ENCODE assay signal across 30 cellular contexts in the genomic region with DNA sequence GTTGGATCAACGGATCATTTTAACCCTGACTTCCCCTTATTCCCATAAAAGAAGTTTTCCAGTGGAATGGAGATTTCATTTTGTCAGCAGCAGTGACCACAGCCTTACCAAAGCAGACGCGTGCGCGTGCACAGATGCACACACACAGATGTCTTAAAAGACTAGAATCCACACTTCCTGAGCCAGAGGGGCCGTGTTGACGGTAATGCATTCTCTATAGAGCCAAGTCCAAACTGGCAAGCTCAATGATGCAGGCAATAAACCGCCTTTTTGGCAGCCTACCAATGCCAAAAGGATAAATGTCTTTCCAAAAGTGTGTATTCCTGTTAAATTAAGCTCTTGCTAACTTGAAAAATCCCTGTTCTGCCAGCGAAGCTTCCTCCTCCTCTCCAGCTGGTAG. TPM values are rescaled to one million over a fixed set of nuclear protein-coding genes. Genes with fewer than 3 reads are reported as not detected.
DNase-seq lines count a peak whose midpoint lies in the region; ATAC-seq and TF ChIP-seq lines count a peak whose summit lies in the region.
"Had no signal": no experiment of that assay in that cellular context is flagged by ENCODE, and none has a peak within 500 bp of the region (broad histone marks: within the 10 kb centered on the region; RNA-seq: fewer than 3 reads in every experiment).

No MANE protein-coding gene starts in this region.

- H3K4me2 ChIP-seq in IMR-90 (ENCODE audit: low read depth, low read length) = no peak overlapping the region

- H2BK20ac ChIP-seq in IMR-90 (ENCODE audit: low read depth, low read length) = 0 out of 2 replicates have a peak overlapping the region, but pooled peaks have one; percentile 9

- peak overlapping the region; percentile 33 for H2AK5ac ChIP-seq in IMR-90 (ENCODE audit: low read depth, low read length)

- no peak overlapping the region for H3K14ac ChIP-seq in IMR-90 (replicated peaks; ENCODE audit: low read depth, low read length)

- H3K4ac ChIP-seq in IMR-90 (ENCODE audit: low read depth, low read length) = 0 out of 2 replicates have a peak overlapping the region, but pooled peaks have one; percentile 10

- H3K4me3 ChIP-seq in IMR-90 (ENCODE audit: insufficient read depth, low read depth, low read length) = no peak overlapping the region
- no peak overlapping the region for H3K4me3 ChIP-seq in SJCRH30
- H3K4me3 ChIP-seq: coronary artery, tibial artery had no signal

- no peak overlapping the region for H3K4me3 Mint-ChIP-seq in brain
- H3K4me3 Mint-ChIP-seq: activated T-cell treated with anti-CD3 and anti-CD28 coated beads, Interleukin-2, amount 50 U/mL, for 4 hours; CD8-positive, alpha-beta T cell; effector memory CD8-positive, alpha-beta T cell; mesothelial cell of epicardium; naive thymus-derived CD4-positive, alpha-beta T cell; stimulated activated naive CD8-positive, alpha-beta T cell treated with anti-CD3 and anti-CD28 coated beads, Interleukin-15, Interleukin-2, amounts not matched to agents 100 ng/mL and 50 ng/mL, for 24 hours had no signal

- no peak overlapping the region for H2AK9ac ChIP-seq in IMR-90 (replicated peaks; ENCODE audit: low read depth, low read length, poor library complexity)

- H3K4me1 Mint-ChIP-seq in brain = peaks cover 35% of the 10 kb centered on the region
- H3K4me1 Mint-ChIP-seq: mesothelial cell of epicardium; naive thymus-derived CD4-positive, alpha-beta T cell had no signal

- no TSS peak for BruUV-seq in IMR-90 (replicated peaks; lab: Mats Ljungman, UMichigan)

- H3K36me3 ChIP-seq in IMR-90 (ENCODE audit: control insufficient read depth, insufficient read depth, low read length) (peaks cover 2% of the 10 kb centered on the region; the same call in 1 of the 2 replicates), SJCRH30 (no peaks in the 10 kb centered on the region)
- H3K36me3 ChIP-seq: tibial artery had no signal

- no peak overlapping the region; the same call in 1 of the 2 replicates for H3K9ac ChIP-seq in IMR-90 (ENCODE audit: low read depth, low read length)

- no peak overlapping the region for H4K5ac ChIP-seq in IMR-90 (ENCODE audit: low read depth, low read length)

- TF ChIP-seq RAD21 in IMR-90 (IDR thresholded peaks at IDR 0.05; ENCODE audit: low read length) = no peak

- H3K27ac Mint-ChIP-seq in brain = peak overlapping the region in 3 of 5 experiments; percentile 63 to 89 (median 89)
- H3K27ac Mint-ChIP-seq: CD8-positive, alpha-beta T cell; effector memory CD8-positive, alpha-beta T cell; mesothelial cell of epicardium; naive thymus-derived CD4-positive, alpha-beta T cell; stimulated activated naive CD8-positive, alpha-beta T cell treated with anti-CD3 and anti-CD28 coated beads, Interleukin-15, Interleukin-2, amounts not matched to agents 100 ng/mL and 50 ng/mL, for 24 hours had no signal

- dilution Hi-C loops in IMR-90 (cut with HindIII; ENCODE audit: low sequenced_read_pairs, unreplicated experiment) = no loop called here

- H3K79me1 ChIP-seq in IMR-90 (ENCODE audit: low read depth in 1 of 2, low read length in 2 of 2) = no peaks in the 10 kb centered on the region

- CTCF ChIA-PET in IMR-90 (lab: Yijun Ruan, JAX) = no interaction called here

- H3K9me1 ChIP-seq in IMR-90 (ENCODE audit: insufficient read depth, low read length) = 0 out of 2 replicates have a peak, but pooled peaks cover 2% of the 10 kb centered on the region

- in situ Hi-C loops in IMR-90 (cut with MboI; ENCODE audit: low sequenced_read_pairs) = no loop called here

- POLR2A ChIA-PET in IMR-90 (lab: Charles Lee; ENCODE audit: unreplicated experiment) = no interaction called here

- 0 out of 2 replicates have a peak overlapping the region, but pooled peaks have one; percentile 32 for H3K18ac ChIP-seq in IMR-90 (ENCODE audit: low read depth, low read length)

- 0 out of 2 replicates have a peak overlapping the region, but pooled peaks have one; percentile 64 for H2BK120ac ChIP-seq in IMR-90 (ENCODE audit: low read depth, low read length)

- TF ChIP-seq CTCF in IMR-90 (conservative IDR thresholded peaks at IDR 0.05; ENCODE audit: low read depth, low read length) (no peak), brain (conservative IDR thresholded peaks at IDR 0.05) (no peak)

- H3K36me3 Mint-ChIP-seq in brain = peaks cover 83% of the 10 kb centered on the region
- H3K36me3 Mint-ChIP-seq: CD8-positive, alpha-beta T cell had no signal

- peaks cover 5 to 20% (median 11%) of the 10 kb centered on the region in 5 experiments for H3K9me3 Mint-ChIP-seq in brain
- H3K9me3 Mint-ChIP-seq: activated T-cell treated with anti-CD3 and anti-CD28 coated beads, Interleukin-2, amount 50 U/mL, for 4 hours; CD8-positive, alpha-beta T cell; effector memory CD8-positive, alpha-beta T cell; stimulated activated naive CD8-positive, alpha-beta T cell treated with anti-CD3 and anti-CD28 coated beads, Interleukin-15, Interleukin-2, amounts not matched to agents 100 ng/mL and 50 ng/mL, for 24 hours had no signal

- H3K9me3 ChIP-seq in IMR-90 (ENCODE audit: control insufficient read depth, insufficient read depth, low read length) (peaks cover 9% of the 10 kb centered on the region; the same call in 1 of the 2 replicates), SJCRH30 (replicated peaks) (no peaks in the 10 kb centered on the region)

- peak; percentile 26 for DNase-seq in IMR-90
- peak; percentile 37 for DNase-seq in NCI-H1694 (lab: John Stamatoyannopoulos, UW)
- peak; percentile 2 for DNase-seq in renal cortical epithelial cell (ENCODE audit: low read depth)
- no peak for DNase-seq in SJCRH30
- DNase-seq: activated CD4-positive, alpha-beta T cell treated with anti-CD3 and anti-CD28 coated beads for 4 hours; activated naive CD4-positive, alpha-beta T cell; activated T-cell treated with anti-CD3 and anti-CD28 coated beads, Interleukin-2, amount 50 U/mL, for 4 hours; AML-193; CD8-positive, alpha-beta T cell; DMS153; effector memory CD8-positive, alpha-beta T cell; GF-D8; hypothalamus; Karpas-422; left ventricle myocardium superior; naive thymus-derived CD4-positive, alpha-beta T cell; NCI-H2107; NCI-H524 treated with DMSO at 0.1 percent for 48 hours; nucleus accumbens; T-helper 2 cell; tibial artery had no signal

- ATAC-seq in IMR-90 (ENCODE audit: low read depth) (no peak), HG02623 (IDR thresholded peaks at IDR 0.05; ENCODE audit: unreplicated experiment) (no peak), GM21526 (IDR thresholded peaks at IDR 0.05; ENCODE audit: low FRiP score, unreplicated experiment) (no peak)
- ATAC-seq: activated T-cell treated with anti-CD3 and anti-CD28 coated beads, Interleukin-2, amount 50 U/mL, for 4 hours; CD8-positive, alpha-beta T cell; effector memory CD8-positive, alpha-beta T cell; esophagus mucosa; left ventricle myocardium superior; naive thymus-derived CD4-positive, alpha-beta T cell had no signal

- H3K27me3 ChIP-seq in IMR-90 (ENCODE audit: control insufficient read depth, insufficient read depth, low read length) (no peaks in the 10 kb centered on the region), SJCRH30 (no peaks in the 10 kb centered on the region)
- H3K27me3 ChIP-seq: tibial artery had no signal

- H2BK15ac ChIP-seq in IMR-90 (ENCODE audit: low read depth, low read length) = no peak overlapping the region; the same call in 2 of the 3 replicates

- H3K27ac ChIP-seq in IMR-90 (ENCODE audit: insufficient read depth, low read length) (no peak overlapping the region), SJCRH30 (no peak overlapping the region)
- H3K27ac ChIP-seq: coronary artery, tibial artery had no signal

- TF ChIP-seq POLR2A in IMR-90 (IDR thresholded peaks at IDR 0.05; ENCODE audit: low read depth, low read length) = no peak

- H4K20me1 ChIP-seq in IMR-90 (ENCODE audit: insufficient read depth, low read length) = no peaks in the 10 kb centered on the region

- H2AFZ ChIP-seq in IMR-90 (replicated peaks; ENCODE audit: low read length, poor library complexity) = no peak overlapping the region

- no peak overlapping the region; the same call in 1 of the 2 replicates for H4K91ac ChIP-seq in IMR-90 (ENCODE audit: insufficient read depth, low read depth, low read length)

- peaks cover 3% of the 10 kb centered on the region for H3K27me3 Mint-ChIP-seq in brain

- intact Hi-C loops in IMR-90 (cut with micrococcal nuclease) = no loop called here

- H3K4me1 ChIP-seq in IMR-90 (ENCODE audit: control insufficient read depth, insufficient read depth, low read length) (peaks cover 5% of the 10 kb centered on the region; the same call in 1 of the 2 replicates), SJCRH30 (no peaks in the 10 kb centered on the region)
- H3K4me1 ChIP-seq: tibial artery had no signal

- peak overlapping the region; percentile 47 for H2BK5ac ChIP-seq in IMR-90 (ENCODE audit: low read depth, low read length, poor library complexity, severe bottlenecking)

- WGBS in IMR-90 (ENCODE audit: extremely low coverage in 2 of 2, insufficient read length in 1 of 2), 2 experiments = 44% methylated on average over 2 of the region's 9 CpGs; no CpG with 5 or more reads in 1 of the 2 experiments

- H3K23ac ChIP-seq in IMR-90 (ENCODE audit: low read depth, low read length) = no peak overlapping the region

- H4K8ac ChIP-seq in IMR-90 (ENCODE audit: low read depth in 2 of 2, low read length in 2 of 2) = peak overlapping the region in 1 of 2 experiments; percentile 51; a peak in 1 of 4 replicates

- H3K56ac ChIP-seq in IMR-90 (ENCODE audit: extremely low read depth, insufficient read depth, low read length) = no peak overlapping the region

TF ChIP-seq in IMR-90, 13 proteins besides CTCF, POLR2A, EP300 and RAD21 (continues in another document):
- no peak for TF ChIP-seq CEBPB (IDR thresholded peaks at IDR 0.05; ENCODE audit: low read depth, low read length)
- TF ChIP-seq FOS (IDR thresholded peaks at IDR 0.05; ENCODE audit: low read depth, low read length) = no peak
- TF ChIP-seq RFX5 (IDR thresholded peaks at IDR 0.05; ENCODE audit: low read depth, low read length) = no peak
- no peak for TF ChIP-seq RCOR1 (IDR thresholded peaks at IDR 0.05; ENCODE audit: insufficient replicate concordance, low read length)
- no peak for TF ChIP-seq CHD1 (IDR thresholded peaks at IDR 0.05; ENCODE audit: low read depth, low read length)
- TF ChIP-seq SMC3 (IDR thresholded peaks at IDR 0.05; ENCODE audit: low read depth, low read length) = no peak
- TF ChIP-seq MXI1 (IDR thresholded peaks at IDR 0.05; ENCODE audit: borderline replicate concordance, low read depth, low read length) = no peak

RNA-seq across cellular contexts. Expression of a gene that starts 18.8 kb away (rescaled TPM):
- under 0.01 TPM in 1 of 2 replicates, not detected in the other for total RNA-seq in IMR-90 (2012; rRNA removed)
- 0.14 TPM in 2 replicates for polyA plus RNA-seq in IMR-90 (2012; rRNA removed)
- 0.05 TPM in 1 of 2 replicates, not detected in the other for polyA plus RNA-seq in IMR-90 (2012; cell fraction: cytosol; rRNA removed)
- polyA plus RNA-seq in IMR-90 (2012; cell fraction: nucleus; rRNA removed; ENCODE audit: low replicate concordance) = 0.28 and 1.8 TPM in 2 replicates
- not detected for polyA plus RNA-seq in brain (ENCODE audit: insufficient read depth, low read depth, low replicate concordance)
- total RNA-seq in renal cortical epithelial cell = 0.40 TPM in 1 of 2 replicates, not detected in the other
- total RNA-seq in SJCRH30 (2014; rRNA removed; shearing (Covaris generic)) = not detected in 2 replicates
- total RNA-seq: activated CD8-positive, alpha-beta memory T cell treated with anti-CD3 and anti-CD28 coated beads for 36 hours; activated T-cell treated with anti-CD3 and anti-CD28 coated beads, Interleukin-2, amount 50 U/mL, for 4 hours; CD8-positive, alpha-beta T cell; left ventricle myocardium superior; naive thymus-derived CD4-positive, alpha-beta T cell had no signal
- polyA plus RNA-seq: adipose tissue; naive thymus-derived CD4-positive, alpha-beta T cell had no signal

Comparison
In these comparisons a context has a peak if more than half of its experiments do, and no peak if none do; other contexts are left out.
1. DNase-seq: peak in IMR-90 (single experiment), NCI-H1694 (single experiment) and renal cortical epithelial cell (single experiment); none in SJCRH30 (0 of 2).